1 cellular context compared by ENCODE assay signal in genomic region chr1:227543283-227544066, GRCh38.
TF ChIP-seq lines count a peak whose summit lies in the region.

No MANE protein-coding gene starts in this region.

TF ChIP-seq in WTC11, 78 proteins besides CTCF, POLR2A, EP300 and RAD21 (continued from another document):
- no peak for TF ChIP-seq AR (CRISPR knock-in tag; IDR thresholded peaks at IDR 0.05)
- no peak for TF ChIP-seq PRRX2 (CRISPR knock-in tag; IDR thresholded peaks at IDR 0.05)
- no peak for TF ChIP-seq ESRRA (CRISPR knock-in tag; IDR thresholded peaks at IDR 0.05; ENCODE audit: borderline replicate concordance)
- TF ChIP-seq PREB (CRISPR knock-in tag; IDR thresholded peaks at IDR 0.05; ENCODE audit: borderline replicate concordance) = no peak
- TF ChIP-seq TEAD4 (CRISPR knock-in tag; IDR thresholded peaks at IDR 0.05) = no peak
- TF ChIP-seq SP1 (CRISPR knock-in tag; conservative IDR thresholded peaks at IDR 0.05) = no peak
- TF ChIP-seq ZNF512 (CRISPR knock-in tag; IDR thresholded peaks at IDR 0.05; ENCODE audit: borderline replicate concordance) = no peak
- no peak for TF ChIP-seq NR3C1 (CRISPR knock-in tag; conservative IDR thresholded peaks at IDR 0.05; ENCODE audit: low read depth)
TF ChIP-seq in WTC11: peak in this region for 0.
